9 cellular contexts compared by ENCODE assay signal in the genomic region with DNA sequence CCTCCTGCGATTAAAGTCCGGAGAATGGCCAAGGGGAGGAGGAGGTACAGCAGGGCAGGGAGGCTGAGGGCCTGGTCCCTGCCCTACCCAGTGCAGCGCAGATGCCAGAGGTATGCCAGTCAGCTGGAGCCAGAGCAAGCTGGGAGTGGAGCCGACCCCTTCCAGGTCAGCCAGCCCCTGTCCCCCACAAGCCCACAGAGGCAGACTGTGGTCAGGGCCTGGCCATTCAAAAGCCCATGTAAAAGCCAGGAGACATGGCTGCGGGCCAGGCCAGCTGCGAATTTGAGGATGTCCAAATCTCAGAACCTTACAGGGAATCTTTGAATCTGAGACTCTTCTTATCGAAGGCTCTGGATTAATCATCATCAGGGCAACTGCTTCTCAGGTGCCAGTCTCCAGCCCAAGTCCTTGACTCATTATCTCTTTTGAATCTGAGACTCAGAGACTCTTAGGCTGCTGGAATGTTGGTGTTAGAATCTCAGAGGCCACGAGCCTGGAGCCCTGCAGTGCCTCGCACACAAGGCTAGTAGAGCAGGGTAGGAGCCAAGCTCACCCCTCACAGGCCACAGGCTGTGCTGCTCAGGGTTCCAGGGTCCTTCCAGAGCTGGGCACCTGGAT. TPM values are rescaled to one million over a fixed set of nuclear protein-coding genes. Genes with fewer than 3 reads are reported as not detected.
DNase-seq lines count a peak whose midpoint lies in the region; ATAC-seq and TF ChIP-seq lines count a peak whose summit lies in the region.
"Had no signal": no experiment of that assay in that cellular context is flagged by ENCODE, and none has a peak within 500 bp of the region (broad histone marks: within the 10 kb centered on the region; RNA-seq: fewer than 3 reads in every experiment).

No MANE protein-coding gene starts in this region.

- DNase-seq in LNCaP clone FGC (ENCODE audit: low read depth) (no peak), lower lobe of right lung (no peak), transverse colon (peak; percentile 38), NCI-H1092 treated with DMSO at 0.1 percent for 48 hours (lab: John Stamatoyannopoulos, UW) (no peak), mucosa of gallbladder (ENCODE audit: low spot score) (no peak)
- DNase-seq: activated T-cell treated with anti-CD3 and anti-CD28 coated beads, Interleukin-2, amount 50 U/mL, for 4 hours had no signal

- H3K4me1 ChIP-seq in lower lobe of right lung (peaks cover 16% of the 10 kb centered on the region), transverse colon (peaks cover 8 to 44% (median 15%) of the 10 kb centered on the region in 4 donors)

- H3K27ac Mint-ChIP-seq in dendritic cell treated with granulocyte-macrophage colony-stimulating factor and Interleukin-4, amounts not matched to agents 40 ng/mL and 50 ng/mL, for 4 days = peak overlapping the region; percentile 72

- H3K27ac ChIP-seq in lower lobe of right lung (peak overlapping the region; percentile 65), transverse colon (peak overlapping the region; percentile 81 to 89 (median 84))

- no peaks in the 10 kb centered on the region for H3K9me3 ChIP-seq in lower lobe of right lung
- no peaks in the 10 kb centered on the region for H3K9me3 ChIP-seq in transverse colon

- no peaks in the 10 kb centered on the region for H3K27me3 Mint-ChIP-seq in dendritic cell treated with granulocyte-macrophage colony-stimulating factor and Interleukin-4, amounts not matched to agents 40 ng/mL and 50 ng/mL, for 4 days

- TF ChIP-seq EP300 in transverse colon (IDR thresholded peaks at IDR 0.05; ENCODE audit: low read depth) = no peak

- peaks cover 45% of the 10 kb centered on the region for H3K4me1 Mint-ChIP-seq in dendritic cell treated with granulocyte-macrophage colony-stimulating factor and Interleukin-4, amounts not matched to agents 40 ng/mL and 50 ng/mL, for 4 days (ENCODE audit: low read depth)

- H3K36me3 Mint-ChIP-seq in dendritic cell treated with granulocyte-macrophage colony-stimulating factor and Interleukin-4, amounts not matched to agents 40 ng/mL and 50 ng/mL, for 4 days (ENCODE audit: low read depth) = peaks cover 13% of the 10 kb centered on the region

- H3K9me3 Mint-ChIP-seq in dendritic cell treated with granulocyte-macrophage colony-stimulating factor and Interleukin-4, amounts not matched to agents 40 ng/mL and 50 ng/mL, for 4 days = no peaks in the 10 kb centered on the region
- H3K9me3 Mint-ChIP-seq: activated T-cell treated with anti-CD3 and anti-CD28 coated beads, Interleukin-2, amount 50 U/mL, for 4 hours had no signal

- H3K27me3 ChIP-seq in lower lobe of right lung (ENCODE audit: low read depth) (no peaks in the 10 kb centered on the region), transverse colon (no peaks in the 10 kb centered on the region)

- H3K4me3 Mint-ChIP-seq in dendritic cell treated with granulocyte-macrophage colony-stimulating factor and Interleukin-4, amounts not matched to agents 40 ng/mL and 50 ng/mL, for 4 days = peak overlapping the region; percentile 72

- no peaks in the 10 kb centered on the region for H3K36me3 ChIP-seq in lower lobe of right lung
- H3K36me3 ChIP-seq in transverse colon = no peaks in the 10 kb centered on the region

- no peak for TF ChIP-seq POLR2A in transverse colon (IDR thresholded peaks at IDR 0.05)

- H3K4me3 ChIP-seq in LNCaP clone FGC (ENCODE audit: low read depth, low read length) (peak overlapping the region; percentile 56), lower lobe of right lung (peak overlapping the region; percentile 58), transverse colon (peak overlapping the region in 3 of 4 donors; percentile 38 to 53 (median 44))

- TF ChIP-seq CTCF in LNCaP clone FGC (IDR thresholded peaks at IDR 0.05; ENCODE audit: control insufficient read depth, extremely low read depth, insufficient read depth) (no peak), lower lobe of right lung (IDR thresholded peaks at IDR 0.05) (no peak), transverse colon (IDR thresholded peaks at IDR 0.05) (no peak)

- 45% methylated on average over 8 of the region's 9 CpGs; no CpG with 5 or more reads in 1 of the 2 donors for WGBS in transverse colon (ENCODE audit: low coverage in 1 of 2), 2 donors

- in situ Hi-C loops in transverse colon (cut with MboI; ENCODE audit: low pct_ligation_motif_present in 1 of 4, low pct_unique_long_range_greater_than_20kb in 1 of 4, low sequenced_read_pairs in 3 of 4) = no loop called here

- intact Hi-C loops in dendritic cell treated with granulocyte-macrophage colony-stimulating factor and Interleukin-4, amounts not matched to agents 40 ng/mL and 50 ng/mL, for 4 days (cut with micrococcal nuclease) = loop anchor here (10.0 kb wide), 2 partner anchors 94 to 164 kb away; no protein-coding TSS in a partner anchor
- intact Hi-C loops in lower lobe of right lung (cut with DNase I) (no loop called here), transverse colon (cut with DNase I; ENCODE audit: low total_unique reads) (no loop called here)

- ATAC-seq in lower lobe of right lung (peak; percentile 58 to 61), GM19452 (IDR thresholded peaks at IDR 0.05; ENCODE audit: unreplicated experiment) (no peak), GM18511 (IDR thresholded peaks at IDR 0.05; ENCODE audit: unreplicated experiment) (no peak)

RNA-seq across cellular contexts. Expression of a gene that starts 0.6 kb away (rescaled TPM):
- total RNA-seq in lower lobe of right lung (24.0 TPM), transverse colon (100 to 1,000 TPM in 1 of 4 donors, 10 to 100 TPM in 3; 41.2 to 104 (median 46.3) TPM), mucosa of gallbladder (34.5 TPM)

RNA-seq across cellular contexts. Expression of a gene that starts 55.8 kb away (rescaled TPM):
- 67.5 TPM for total RNA-seq in lower lobe of right lung
- total RNA-seq in transverse colon = 100 to 1,000 TPM in 3 of 4 donors, 10 to 100 TPM in 1; 68.4 to 387 (median 124) TPM
- total RNA-seq in mucosa of gallbladder = 140 TPM

Comparison
In these comparisons a context has a peak if more than half of its experiments do, and no peak if none do; other contexts are left out.
1. ATAC-seq: peak in lower lobe of right lung (2 of 2); none in GM19452 (single experiment) and GM18511 (single experiment).
2. Peak in every context shown above with its lines, with median percentiles within 50 percentile points of each other: H3K4me3 ChIP-seq.